11 cellular contexts compared by ENCODE assay signal in the genomic region with DNA sequence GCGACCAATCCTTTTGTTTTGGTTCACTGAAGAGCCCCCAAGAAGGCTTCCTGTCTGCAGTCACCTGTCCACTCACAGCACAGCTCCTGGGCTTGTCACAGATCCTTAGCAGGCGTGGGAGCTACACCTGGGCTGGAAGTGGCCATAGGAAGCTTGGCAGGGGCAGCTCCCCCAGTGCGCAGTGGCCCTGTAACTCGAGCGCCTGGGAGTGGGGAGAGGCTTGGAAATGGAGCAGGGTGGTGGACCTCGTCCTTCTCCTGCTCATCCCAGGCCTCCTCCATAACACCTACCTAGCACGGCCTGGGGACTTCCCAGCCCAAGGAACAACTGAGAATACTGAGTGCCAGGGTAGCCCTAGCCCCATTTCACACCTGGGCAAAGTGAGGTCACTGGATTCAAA. TPM values are rescaled to one million over a fixed set of nuclear protein-coding genes. Genes with fewer than 3 reads are reported as not detected.
"Had no signal": no experiment of that assay in that cellular context is flagged by ENCODE, and none has a peak within 500 bp of the region (broad histone marks: within the 10 kb centered on the region; RNA-seq: fewer than 3 reads in every experiment).

No MANE protein-coding gene starts in this region.

- H3K4me3 ChIP-seq: adrenal gland, hepatocyte, prostate gland, suprapubic skin had no signal

- DNase-seq: activated B cell treated with CpG ODN at 0.5 μM for 24 hours had no signal

- H3K36me3 ChIP-seq: adrenal gland, prostate gland, suprapubic skin had no signal

- H3K4me1 ChIP-seq: adrenal gland, prostate gland had no signal

- H3K9me3 ChIP-seq: adrenal gland, prostate gland, suprapubic skin had no signal

- H3K27ac ChIP-seq: adrenal gland, hepatocyte, prostate gland, suprapubic skin had no signal

- H2AFZ ChIP-seq: hepatocyte had no signal

- H3K27me3 ChIP-seq: suprapubic skin had no signal

- H3K79me2 ChIP-seq: hepatocyte had no signal

- H3K4me2 ChIP-seq: hepatocyte had no signal

RNA-seq across cellular contexts. Expression of gene TGM7, which starts 16.0 kb away (rescaled TPM):
- total RNA-seq: activated B cell treated with CpG ODN at 0.5 μM for 24 hours; activated CD4-positive, alpha-beta T cell treated with anti-CD3 and anti-CD28 coated beads, Interleukin-2, amount 10 ng/mL, durations not matched to agents 24 days and 14 days; activated T-helper 2 cell treated with anti-CD3 and anti-CD28 coated beads, Interferon-gamma antibody, Interleukin-2, Interleukin-4, amounts not matched to agents 10 μg/mL and 5 μg/mL and 100 μg/mL, durations not matched to agents 14 hours and 24 hours and 36 hours; adrenal gland; hepatocyte; lung microvascular endothelial cell; mononuclear cell; naive thymus-derived CD8-positive, alpha-beta T cell; suprapubic skin; urinary bladder had no signal
- polyA plus RNA-seq: adrenal gland; hepatocyte; naive thymus-derived CD8-positive, alpha-beta T cell; urinary bladder had no signal

RNA-seq across cellular contexts. Expression of gene TGM5, which starts 19.3 kb away (rescaled TPM):
- total RNA-seq: activated CD4-positive, alpha-beta T cell treated with anti-CD3 and anti-CD28 coated beads, Interleukin-2, amount 10 ng/mL, durations not matched to agents 24 days and 14 days; hepatocyte; lung microvascular endothelial cell; mononuclear cell; naive thymus-derived CD8-positive, alpha-beta T cell had no signal
- polyA plus RNA-seq: hepatocyte; naive thymus-derived CD8-positive, alpha-beta T cell had no signal
